Comparison of ENCODE assay signal across 9 cellular contexts in the genomic region with DNA sequence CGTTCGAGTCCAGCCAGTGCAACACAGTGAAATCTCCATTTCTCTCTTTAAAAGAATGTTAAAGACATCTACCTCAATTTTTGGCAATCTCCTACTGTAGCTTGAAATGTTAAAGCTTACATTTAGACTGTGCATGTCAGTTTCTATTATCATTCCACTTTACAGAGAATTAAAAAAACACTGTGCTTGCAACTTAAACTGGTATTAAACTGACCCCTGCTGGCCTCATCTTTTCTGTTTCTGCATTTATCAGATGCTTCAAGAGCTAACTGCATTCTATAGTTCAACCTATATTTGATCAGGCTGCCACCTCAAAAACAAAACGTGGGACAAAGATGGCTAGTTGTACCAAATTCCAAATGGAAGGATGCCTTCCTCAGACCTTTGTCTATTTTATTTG.
DNase-seq lines count a peak whose midpoint lies in the region; ATAC-seq and TF ChIP-seq lines count a peak whose summit lies in the region.
"Had no signal": no experiment of that assay in that cellular context is flagged by ENCODE, and none has a peak within 500 bp of the region (broad histone marks: within the 10 kb centered on the region; RNA-seq: fewer than 3 reads in every experiment).

No MANE protein-coding gene starts in this region.

- no peak overlapping the region for H3K9ac ChIP-seq in neural progenitor cell

- H3K27ac Mint-ChIP-seq in neural progenitor cell: no peak overlapping the region

- peak; percentile 41 for TF ChIP-seq CTCF in neural progenitor cell (IDR thresholded peaks at IDR 0.05)

- DNase-seq in DMS79 treated with DMSO at 0.1 percent for 48 hours (lab: John Stamatoyannopoulos, UW) (peak; percentile 9), DMS79 (lab: John Stamatoyannopoulos, UW) (no peak), NAMALWA (ENCODE audit: low spot score) (peak; percentile 20), astrocyte of the hippocampus (ENCODE audit: low read depth, low spot score) (peak; percentile 52), neural progenitor cell (ENCODE audit: low spot score) (no peak), NCI-H2029 (lab: John Stamatoyannopoulos, UW) (no peak), putamen (ENCODE audit: low spot score) (no peak)

- H4K20me1 ChIP-seq in neural progenitor cell (ENCODE audit: low read depth): no peaks in the 10 kb centered on the region

- H3K4me3 ChIP-seq in neural progenitor cell: no peak overlapping the region
- H3K4me3 ChIP-seq: SK-N-MC had no signal

- H3K4me1 Mint-ChIP-seq in neural progenitor cell: peaks cover 8% of the 10 kb centered on the region

- H3K9me3 Mint-ChIP-seq in neural progenitor cell: peaks cover 4% of the 10 kb centered on the region

- H3K36me3 ChIP-seq in neural progenitor cell: no peaks in the 10 kb centered on the region

- no peaks in the 10 kb centered on the region for H3K9me3 ChIP-seq in neural progenitor cell (ENCODE audit: low read depth)

- ATAC-seq in HG03175 (IDR thresholded peaks at IDR 0.05; ENCODE audit: unreplicated experiment): no peak

- no peaks in the 10 kb centered on the region for H3K27me3 ChIP-seq in neural progenitor cell

- H2AFZ ChIP-seq in neural progenitor cell (replicated peaks): no peak overlapping the region

- H3K4me2 ChIP-seq in neural progenitor cell: no peak overlapping the region

- peaks cover 3% of the 10 kb centered on the region for H3K27me3 Mint-ChIP-seq in neural progenitor cell (ENCODE audit: insufficient read depth, low read depth)

- H3K27ac ChIP-seq in neural progenitor cell: no peak overlapping the region
- H3K27ac ChIP-seq: SK-N-MC had no signal

- H3K4me3 Mint-ChIP-seq in neural progenitor cell: no peak overlapping the region

- H3K36me3 Mint-ChIP-seq in neural progenitor cell: peaks cover 3% of the 10 kb centered on the region

- H3K79me2 ChIP-seq in neural progenitor cell (ENCODE audit: low read depth): no peaks in the 10 kb centered on the region

- H3K4me1 ChIP-seq in neural progenitor cell: no peaks in the 10 kb centered on the region

- no peaks in the 10 kb centered on the region for H3F3A ChIP-seq in neural progenitor cell (ENCODE audit: low read depth)

Comparison
In these comparisons a context has a peak if more than half of its experiments do, and no peak if none do; other contexts are left out.
1. DNase-seq: peak in DMS79 treated with DMSO at 0.1 percent for 48 hours (single experiment), NAMALWA (single experiment) and astrocyte of the hippocampus (single experiment); none in DMS79 (single experiment), neural progenitor cell (single experiment), NCI-H2029 (single experiment) and putamen (single experiment).